In genomic region chr3:186966406-186966805, GRCh38 we compare ENCODE assay signal across 15 cellular contexts. TPM values are rescaled to one million over a fixed set of nuclear protein-coding genes. Genes with fewer than 3 reads are reported as not detected.
DNase-seq lines count a peak whose midpoint lies in the region; ATAC-seq and TF ChIP-seq lines count a peak whose summit lies in the region.
"Had no signal": no experiment of that assay in that cellular context is flagged by ENCODE, and none has a peak within 500 bp of the region (broad histone marks: within the 10 kb centered on the region; RNA-seq: fewer than 3 reads in every experiment).

No MANE protein-coding gene starts in this region.

- no peak overlapping the region for H3K14ac ChIP-seq in trophoblast cell (ENCODE audit: low read length)

- DNase-seq in CD4-positive, alpha-beta memory T cell: no peak
- DNase-seq in activated B cell treated with CpG ODN at 0.5 μM for 24 hours: no peak
- DNase-seq in left ventricle myocardium inferior: no peak
- DNase-seq in sciatic nerve (ENCODE audit: low spot score): no peak
- DNase-seq in stimulated activated naive CD4-positive, alpha-beta T cell (lab: John Stamatoyannopoulos, UW): no peak
- no peak for DNase-seq in stimulated activated CD4-positive, alpha-beta T cell treated with anti-CD3 and anti-CD28 coated beads, Interleukin-12 subunit alpha, Interleukin-12 subunit beta, amount 100 ng/mL, for 4 hours
- DNase-seq in trophoblast cell: no peak
- DNase-seq in DMS 273 treated with DMSO at 0.1 percent for 48 hours (lab: John Stamatoyannopoulos, UW): no peak
- DNase-seq: colonic mucosa; foreskin melanocyte; NCI-H187 treated with DMSO at 0.1 percent for 48 hours; stimulated activated naive CD8-positive, alpha-beta T cell treated with anti-CD3 and anti-CD28 coated beads, Interleukin-15, amount 100 ng/mL, for 72 hours had no signal

- H2AFZ ChIP-seq in trophoblast cell (ENCODE audit: insufficient read depth, low read length, poor library complexity): no peak overlapping the region

- H3K9me3 ChIP-seq in CD4-positive, alpha-beta memory T cell (ENCODE audit: control insufficient read depth in 1 of 2, low read length in 2 of 2): no peaks in the 10 kb centered on the region
- H3K9me3 ChIP-seq in left ventricle myocardium inferior (replicated peaks): no peaks in the 10 kb centered on the region
- H3K9me3 ChIP-seq in trophoblast cell (ENCODE audit: insufficient read depth, low read depth, low read length): no peaks in the 10 kb centered on the region
- H3K9me3 ChIP-seq: colonic mucosa had no signal

- no peak overlapping the region for H3K4ac ChIP-seq in trophoblast cell (ENCODE audit: low read depth, low read length)

- H3K27ac Mint-ChIP-seq in CD4-positive, alpha-beta memory T cell: peak overlapping the region in 5 of 7 donors; percentile 24 to 74 (median 43)
- peak overlapping the region; percentile 86 for H3K27ac Mint-ChIP-seq in activated B cell treated with CpG ODN at 0.5 μM for 24 hours
- H3K27ac Mint-ChIP-seq: activated T-helper 2 cell treated with anti-CD3 and anti-CD28 coated beads, Interferon-gamma antibody, Interleukin-2, Interleukin-4, amounts not matched to agents 10 μg/mL and 5 μg/mL and 100 μg/mL, durations not matched to agents 14 hours and 24 hours and 36 hours; stimulated activated naive CD8-positive, alpha-beta T cell treated with anti-CD3 and anti-CD28 coated beads, Interleukin-15, amount 100 ng/mL, for 72 hours had no signal

- no peak overlapping the region for H2AK5ac ChIP-seq in trophoblast cell (ENCODE audit: low read length)

- H3K4me2 ChIP-seq in trophoblast cell (ENCODE audit: low read length): no peak overlapping the region

- no peaks in the 10 kb centered on the region for H3K79me1 ChIP-seq in trophoblast cell (ENCODE audit: low read length)

- no peaks in the 10 kb centered on the region for H3K9me3 Mint-ChIP-seq in CD4-positive, alpha-beta memory T cell
- no peaks in the 10 kb centered on the region for H3K9me3 Mint-ChIP-seq in activated B cell treated with CpG ODN at 0.5 μM for 24 hours
- H3K9me3 Mint-ChIP-seq: activated T-helper 2 cell treated with anti-CD3 and anti-CD28 coated beads, Interferon-gamma antibody, Interleukin-2, Interleukin-4, amounts not matched to agents 10 μg/mL and 5 μg/mL and 100 μg/mL, durations not matched to agents 14 hours and 24 hours and 36 hours; stimulated activated naive CD8-positive, alpha-beta T cell treated with anti-CD3 and anti-CD28 coated beads, Interleukin-15, amount 100 ng/mL, for 72 hours had no signal

- no peak overlapping the region for H3K4me3 ChIP-seq in CD4-positive, alpha-beta memory T cell (ENCODE audit: low read length in 2 of 2)
- no peak overlapping the region for H3K4me3 ChIP-seq in left ventricle myocardium inferior
- no peak overlapping the region for H3K4me3 ChIP-seq in trophoblast cell (ENCODE audit: low read depth, low read length)
- H3K4me3 ChIP-seq: colonic mucosa had no signal

- H4K8ac ChIP-seq in trophoblast cell (ENCODE audit: low read depth, low read length): no peak overlapping the region

- no peak overlapping the region for H2BK12ac ChIP-seq in trophoblast cell (ENCODE audit: low read length)

- no peak overlapping the region for H3K4me3 Mint-ChIP-seq in CD4-positive, alpha-beta memory T cell
- no peak overlapping the region for H3K4me3 Mint-ChIP-seq in activated B cell treated with CpG ODN at 0.5 μM for 24 hours
- H3K4me3 Mint-ChIP-seq: stimulated activated naive CD8-positive, alpha-beta T cell treated with anti-CD3 and anti-CD28 coated beads, Interleukin-15, amount 100 ng/mL, for 72 hours had no signal

- no peak overlapping the region for H3K23ac ChIP-seq in trophoblast cell (ENCODE audit: low read length)

- no peak overlapping the region for H4K91ac ChIP-seq in trophoblast cell (ENCODE audit: low read depth, low read length)

- no peak overlapping the region for H4K12ac ChIP-seq in trophoblast cell (ENCODE audit: low read depth, low read length)

- no peaks in the 10 kb centered on the region for H3K27me3 Mint-ChIP-seq in CD4-positive, alpha-beta memory T cell
- H3K27me3 Mint-ChIP-seq in activated B cell treated with CpG ODN at 0.5 μM for 24 hours: no peaks in the 10 kb centered on the region
- H3K27me3 Mint-ChIP-seq: progenitor cell of endocrine pancreas; stimulated activated naive CD8-positive, alpha-beta T cell treated with anti-CD3 and anti-CD28 coated beads, Interleukin-15, amount 100 ng/mL, for 72 hours had no signal

- CTCF ChIA-PET in CD4-positive, alpha-beta memory T cell (lab: Charles Lee; ENCODE audit: partially characterized antibody): interaction anchor here (0.6 to 3.0 kb wide), 4 partner anchors 12 to 117 kb away, joined by 3 to 17 read pairs (median 3); no protein-coding TSS in a partner anchor
- CTCF ChIA-PET in activated B cell treated with CpG ODN at 0.5 μM for 24 hours (lab: Charles Lee): no interaction called here

- H3K27ac ChIP-seq in CD4-positive, alpha-beta memory T cell (ENCODE audit: low read depth, low read length): no peak overlapping the region
- peak overlapping the region; percentile 97 for H3K27ac ChIP-seq in left ventricle myocardium inferior (replicated peaks)
- no peak overlapping the region for H3K27ac ChIP-seq in trophoblast cell (ENCODE audit: low read depth, low read length)
- H3K27ac ChIP-seq: colonic mucosa, RWPE1 had no signal

- WGBS in trophoblast cell (ENCODE audit: extremely low coverage, insufficient coverage, insufficient read length): no CpG with 5 or more reads among the region's 6 CpGs

- H3K9ac ChIP-seq in trophoblast cell (ENCODE audit: low read length): no peak overlapping the region

- no peak overlapping the region for H2BK120ac ChIP-seq in trophoblast cell (ENCODE audit: insufficient read depth, low read length, poor library complexity)

- intact Hi-C loops in CD4-positive, alpha-beta memory T cell (cut with micrococcal nuclease): no loop called here
- intact Hi-C loops in activated B cell treated with CpG ODN at 0.5 μM for 24 hours (cut with micrococcal nuclease): no loop called here
- intact Hi-C loops in left ventricle myocardium inferior (cut with micrococcal nuclease): no loop called here
- intact Hi-C loops in sciatic nerve (cut with DNase I): no loop called here

- H3K36me3 Mint-ChIP-seq in CD4-positive, alpha-beta memory T cell: peaks cover 38 to 75% of the 10 kb centered on the region in 2 donors
- peaks cover 79% of the 10 kb centered on the region for H3K36me3 Mint-ChIP-seq in activated B cell treated with CpG ODN at 0.5 μM for 24 hours (ENCODE audit: low read depth)

- peaks cover 32 to 77% (median 51%) of the 10 kb centered on the region in 4 donors for H3K4me1 Mint-ChIP-seq in CD4-positive, alpha-beta memory T cell
- H3K4me1 Mint-ChIP-seq in activated B cell treated with CpG ODN at 0.5 μM for 24 hours: peaks cover 59% of the 10 kb centered on the region

- no peaks in the 10 kb centered on the region for H3K79me2 ChIP-seq in trophoblast cell (ENCODE audit: control insufficient read depth, insufficient read depth, low read length, poor library complexity)

- no peak for ATAC-seq in activated B cell treated with CpG ODN at 0.5 μM for 24 hours (ENCODE audit: low read depth)
- ATAC-seq in sciatic nerve: peak; percentile 36
- ATAC-seq: stimulated activated naive CD8-positive, alpha-beta T cell treated with anti-CD3 and anti-CD28 coated beads, Interleukin-15, amount 100 ng/mL, for 72 hours had no signal

- POLR2A ChIA-PET in CD4-positive, alpha-beta memory T cell (lab: Charles Lee; ENCODE audit: partially characterized antibody): interaction anchor here (1.2 to 3.5 kb wide), 4 partner anchors 35 to 183 kb away, joined by 3 to 19 read pairs (median 4); partner anchors contain the start of genes EIF4A2 and ST6GAL1
- POLR2A ChIA-PET in activated B cell treated with CpG ODN at 0.5 μM for 24 hours (lab: Charles Lee): interaction anchor here (1.0 to 1.5 kb wide), 2 partner anchors 18 to 35 kb away, joined by 3 to 4 read pairs; no protein-coding TSS in a partner anchor

- TF ChIP-seq CTCF in activated B cell treated with CpG ODN at 0.5 μM for 24 hours (IDR thresholded peaks at IDR 0.05) (no peak), left ventricle myocardium inferior (IDR thresholded peaks at IDR 0.05; ENCODE audit: borderline replicate concordance) (no peak)

- H2BK5ac ChIP-seq in trophoblast cell (ENCODE audit: low read depth, low read length, poor library complexity): no peak overlapping the region

- peaks cover 32% of the 10 kb centered on the region for H3K4me1 ChIP-seq in CD4-positive, alpha-beta memory T cell (ENCODE audit: insufficient read depth, low read length)
- peaks cover 99% of the 10 kb centered on the region for H3K4me1 ChIP-seq in left ventricle myocardium inferior
- no peaks in the 10 kb centered on the region for H3K4me1 ChIP-seq in trophoblast cell (ENCODE audit: control insufficient read depth in 1 of 2, insufficient read depth in 2 of 2, low read length in 2 of 2)
- H3K4me1 ChIP-seq: colonic mucosa had no signal

- no peak overlapping the region for H3K18ac ChIP-seq in trophoblast cell (ENCODE audit: low read length)

- no peaks in the 10 kb centered on the region for H3K27me3 ChIP-seq in CD4-positive, alpha-beta memory T cell (ENCODE audit: insufficient read depth, low read length)
- no peaks in the 10 kb centered on the region for H3K27me3 ChIP-seq in left ventricle myocardium inferior (ENCODE audit: low read depth)
- H3K27me3 ChIP-seq in trophoblast cell (ENCODE audit: insufficient read depth, low read length): no peaks in the 10 kb centered on the region
- H3K27me3 ChIP-seq: colonic mucosa had no signal

- H3K36me3 ChIP-seq in CD4-positive, alpha-beta memory T cell (ENCODE audit: insufficient read depth, low read length): peaks cover 41% of the 10 kb centered on the region
- H3K36me3 ChIP-seq in left ventricle myocardium inferior: peaks cover 5% of the 10 kb centered on the region
- no peaks in the 10 kb centered on the region for H3K36me3 ChIP-seq in trophoblast cell (ENCODE audit: control insufficient read depth in 1 of 2, insufficient read depth in 2 of 2, low read length in 2 of 2)
- H3K36me3 ChIP-seq: colonic mucosa had no signal

RNA-seq across cellular contexts. Expression of gene ST6GAL1, which starts 36.1 kb away (rescaled TPM):
- 100 to 1,000 TPM; 222 to 232 TPM for total RNA-seq in CD4-positive, alpha-beta memory T cell
- polyA plus RNA-seq in CD4-positive, alpha-beta memory T cell: 100 to 1,000 TPM; 165 to 172 TPM
- 294 and 328 TPM in 2 replicates for total RNA-seq in activated B cell treated with CpG ODN at 0.5 μM for 24 hours
- 84.3 TPM for total RNA-seq in left ventricle myocardium inferior
- 62.6 TPM for total RNA-seq in sciatic nerve
- polyA plus RNA-seq in trophoblast cell (2013): 4.2 and 4.5 TPM in 2 replicates
